ENCODE assay signal across 1 cellular context in genomic region chr2:64063924-64064331, GRCh38.
TF ChIP-seq lines count a peak whose summit lies in the region.

No MANE protein-coding gene starts in this region.

TF ChIP-seq in K562, 482 proteins besides CTCF, POLR2A, EP300 and RAD21 (continued from another document):
- TF ChIP-seq KAT7 (CRISPR knock-in tag; IDR thresholded peaks at IDR 0.05; ENCODE audit: borderline replicate concordance) (no peak), ETV5 (CRISPR knock-in tag; IDR thresholded peaks at IDR 0.05; ENCODE audit: low read depth) (peak; percentile 33; the same call in 1 of the 2 replicates), PBX2 (CRISPR knock-in tag; IDR thresholded peaks at IDR 0.05; ENCODE audit: low read depth) (no peak), PBX2 (tag; conservative IDR thresholded peaks at IDR 0.05; ENCODE audit: low read depth) (peak; percentile 39; the same call in 1 of the 2 replicates), ATF1 (CRISPR knock-in tag; IDR thresholded peaks at IDR 0.05) (no peak), ATF1 (tag; IDR thresholded peaks at IDR 0.05) (no peak), ZNF639 (CRISPR knock-in tag; conservative IDR thresholded peaks at IDR 0.05 in 1 of 2, IDR thresholded peaks at IDR 0.05 in 1 of 2) (no peak), ZNF586 (CRISPR knock-in tag; conservative IDR thresholded peaks at IDR 0.05) (no peak), SRSF3 (IDR thresholded peaks at IDR 0.05; ENCODE audit: insufficient read depth, low read length) (no peak), NCOA4 (IDR thresholded peaks at IDR 0.05; ENCODE audit: partially characterized antibody) (no peak), RCOR1 (IDR thresholded peaks at IDR 0.05; ENCODE audit: borderline replicate concordance in 1 of 2, low read depth in 2 of 2, low read length in 2 of 2) (peak in 1 of 2 experiments; percentile 83; a peak in 2 of 4 replicates), BRF2 (IDR thresholded peaks at IDR 0.05; ENCODE audit: borderline replicate concordance, insufficient read depth, insufficient read length) (no peak), MTA2 (IDR thresholded peaks at IDR 0.05; ENCODE audit: low read depth) (no peak), PHB2 (IDR thresholded peaks at IDR 0.05; ENCODE audit: low read depth) (no peak), FOXK1 (CRISPR knock-in tag; IDR thresholded peaks at IDR 0.05; ENCODE audit: borderline replicate concordance) (no peak), KLF10 (CRISPR knock-in tag; IDR thresholded peaks at IDR 0.05) (no peak), ZBTB26 (CRISPR knock-in tag; IDR thresholded peaks at IDR 0.05) (no peak), CHD2 (IDR thresholded peaks at IDR 0.05; ENCODE audit: low read depth, low read length) (no peak), DACH1 (IDR thresholded peaks at IDR 0.05; ENCODE audit: partially characterized antibody) (no peak), ZFX (CRISPR knock-in tag; IDR thresholded peaks at IDR 0.05) (no peak), HNRNPL (IDR thresholded peaks at IDR 0.05; ENCODE audit: low read depth, low read length) (no peak), SPI1 (IDR thresholded peaks at IDR 0.05; ENCODE audit: borderline replicate concordance, low read depth, low read length) (peak; percentile 69; the same call in 1 of the 2 replicates), RBM34 (IDR thresholded peaks at IDR 0.05; ENCODE audit: borderline replicate concordance, insufficient read depth, low read length) (no peak), GTF2A2 (tag; IDR thresholded peaks at IDR 0.05) (no peak), ZNF217 (CRISPR knock-in tag; IDR thresholded peaks at IDR 0.05) (no peak), FOXK2 (conservative IDR thresholded peaks at IDR 0.05 in 1 of 2, IDR thresholded peaks at IDR 0.05 in 1 of 2; ENCODE audit: low read depth in 2 of 2) (peak; percentile 61 to 63), CBFA2T3 (IDR thresholded peaks at IDR 0.05) (no peak), SMARCA4 (IDR thresholded peaks at IDR 0.05) (no peak; the same call in 1 of the 2 replicates)
TF ChIP-seq in K562: peak in this region for 34.
